In the genomic region with DNA sequence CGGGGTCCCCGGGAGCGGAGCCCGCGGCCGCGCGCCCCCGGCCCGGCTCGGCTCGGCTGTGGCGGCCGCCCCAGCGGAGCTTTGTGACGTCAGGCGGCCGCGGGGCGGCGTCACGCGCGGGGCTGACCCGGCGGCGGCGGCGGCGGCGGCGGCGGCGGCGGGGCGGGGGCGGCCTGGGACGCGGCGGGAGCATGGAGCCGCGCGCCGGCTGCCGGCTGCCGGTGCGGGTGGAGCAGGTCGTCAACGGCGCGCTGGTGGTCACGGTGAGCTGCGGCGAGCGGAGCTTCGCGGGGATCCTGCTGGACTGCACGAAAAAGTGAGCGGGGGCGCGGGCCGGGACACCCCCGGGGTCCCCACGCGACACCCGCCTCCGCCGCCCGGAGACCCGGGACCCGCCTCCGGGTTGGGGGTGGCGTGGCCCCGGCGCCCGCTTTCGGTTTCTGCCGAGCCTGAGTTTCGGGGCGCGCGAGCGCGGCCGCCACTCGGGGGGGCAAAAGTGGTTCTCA, we compare ENCODE assay signal across 8 cellular contexts. TPM values are rescaled to one million over a fixed set of nuclear protein-coding genes. Genes with fewer than 3 reads are reported as not detected.
DNase-seq lines count a peak whose midpoint lies in the region; ATAC-seq and TF ChIP-seq lines count a peak whose summit lies in the region.

Gene PWWP2B, plus strand, starts transcription at position 165 of the 506 bp plus-strand sequence. Its CDS starts 27 bp downstream, at position 192.

- H2BK5ac ChIP-seq in H9 (ENCODE audit: insufficient read length, low read length) = no peak within 1 kb of the TSS

- H3K4me2 ChIP-seq in H9 (ENCODE audit: insufficient read depth, insufficient read length, low read length) = peak within 1 kb of the TSS; percentile 76
- H3K4me2 ChIP-seq in PC-3 (ENCODE audit: low read length) = peak within 1 kb of the TSS; percentile 93

- BruUV-seq in PC-3 (replicated peaks; lab: Mats Ljungman, UMichigan) = no TSS peak

- no peak within 1 kb of the TSS for H2BK15ac ChIP-seq in H9 (ENCODE audit: low read depth, low read length)

- H3K4ac ChIP-seq in H9 (ENCODE audit: low read depth, low read length) = no peak within 1 kb of the TSS

- H3K4me3 ChIP-seq in PC-3 (ENCODE audit: low read length) (peak within 1 kb of the TSS; percentile 84), prostate gland (peak within 1 kb of the TSS; percentile 87 to 90)

- no peak within 1 kb of the TSS; a peak in 1 of 7 replicates for H3K27ac Mint-ChIP-seq in H9

- peaks cover 13 to 20% of the 10 kb centered on the region in 2 experiments for H3K4me1 Mint-ChIP-seq in H9

- H3K27ac ChIP-seq in H9 (ENCODE audit: insufficient read length, low read depth, low read length) (no peak within 1 kb of the TSS), PC-3 (ENCODE audit: low read length) (peak within 1 kb of the TSS; percentile 78), prostate gland (peak within 1 kb of the TSS; percentile 95 to 97)

- TF ChIP-seq CTCF in H9 (conservative IDR thresholded peaks at IDR 0.05) (no peak), PC-3 (conservative IDR thresholded peaks at IDR 0.05; ENCODE audit: low read depth, low read length) (no peak), prostate gland (IDR thresholded peaks at IDR 0.05) (peak in 1 of 4 experiments; percentile 5), GM13976 (IDR thresholded peaks at IDR 0.05; ENCODE audit: borderline replicate concordance, control extremely low read depth, extremely low read depth, insufficient read depth, missing control alignments) (no peak)

- no peak within 1 kb of the TSS for H4K5ac ChIP-seq in H9 (ENCODE audit: insufficient read length, low read depth, low read length)

- peak; percentile 60 for TF ChIP-seq POLR2A in prostate gland (IDR thresholded peaks at IDR 0.05)

- POLR2A ChIA-PET in PC-3 (lab: Charles Lee; ENCODE audit: unreplicated experiment) = interaction anchor here (1.0 kb wide), 1 partner anchor 175 kb away, joined by 3 read pairs; no protein-coding TSS in a partner anchor

- H3K36me3 ChIP-seq in PC-3 (ENCODE audit: low read depth, low read length) (no peaks in the 10 kb centered on the region), prostate gland (no peaks in the 10 kb centered on the region)

- peak within 1 kb of the TSS; percentile 30 for H3K18ac ChIP-seq in H9 (ENCODE audit: insufficient read length, low read depth, low read length)

- no peak within 1 kb of the TSS for H3K23ac ChIP-seq in H9 (ENCODE audit: insufficient read length, low read depth, low read length)

- H3K14ac ChIP-seq in H9 (ENCODE audit: insufficient read depth, low read length) = peak within 1 kb of the TSS; percentile 70

- H2AK5ac ChIP-seq in H9 (ENCODE audit: insufficient read length, low read length) = no peak within 1 kb of the TSS

- H4K20me1 ChIP-seq in H9 (ENCODE audit: control insufficient read depth, insufficient read depth, insufficient read length) (no peaks in the 10 kb centered on the region), PC-3 (ENCODE audit: low read length) (no peaks in the 10 kb centered on the region)

- CTCF ChIA-PET in PC-3 (lab: Charles Lee) = no interaction called here

- H4K91ac ChIP-seq in H9 (ENCODE audit: insufficient read length, low read depth, low read length) = no peak within 1 kb of the TSS

- H3K36me3 Mint-ChIP-seq in H9 (ENCODE audit: insufficient read depth in 1 of 3, low read depth in 3 of 3) = peaks cover 0 to 5% (median 5%) of the 10 kb centered on the region in 3 experiments; a peak in 3 of 7 replicates

- H3F3A ChIP-seq in PC-3 (ENCODE audit: low read length, unreplicated experiment) = no peaks in the 10 kb centered on the region

- H3K56ac ChIP-seq in H9 (ENCODE audit: insufficient read length, low read depth, low read length) = no peak within 1 kb of the TSS

- WGBS in H9 (ENCODE audit: extremely low coverage, insufficient read length, low lambda C conversion rate) = no CpG with 5 or more reads among the region's 86 CpGs
- 0% methylated on average over 40 of the region's 86 CpGs for WGBS in prostate gland

- H3K9me2 ChIP-seq in PC-3 (replicated peaks; ENCODE audit: low read length) = no peaks in the 10 kb centered on the region

- H2BK120ac ChIP-seq in H9 (ENCODE audit: low read depth, low read length, poor library complexity, severe bottlenecking) = no peak within 1 kb of the TSS

- H3K9me3 ChIP-seq in H9 (ENCODE audit: control insufficient read depth, low read depth, low read length) (no peaks in the 10 kb centered on the region), PC-3 (ENCODE audit: low read length) (no peaks in the 10 kb centered on the region), prostate gland (no peaks in the 10 kb centered on the region)

- H2BK20ac ChIP-seq in H9 (ENCODE audit: low read depth, low read length, poor library complexity, severe bottlenecking) = no peak within 1 kb of the TSS

- H3K4me1 ChIP-seq in H9 (ENCODE audit: insufficient read depth, low read length) (no peaks in the 10 kb centered on the region; the same call in 1 of the 2 replicates), PC-3 (ENCODE audit: insufficient read depth, low read length) (peaks cover 21% of the 10 kb centered on the region), prostate gland (replicated peaks) (peaks cover 32% of the 10 kb centered on the region)

- no peak within 1 kb of the TSS for H4K8ac ChIP-seq in H9 (replicated peaks; ENCODE audit: insufficient read length, low read depth, low read length)

- H3K27me3 ChIP-seq in H9 (ENCODE audit: insufficient read depth, low read length) = no peaks in the 10 kb centered on the region
- H3K27me3 ChIP-seq in PC-3 (ENCODE audit: low read length) = no peaks in the 10 kb centered on the region
- no peaks in the 10 kb centered on the region for H3K27me3 ChIP-seq in prostate gland (replicated peaks; ENCODE audit: insufficient read depth)

- H3K23me2 ChIP-seq in H9 (ENCODE audit: insufficient read length, low read depth, low read length, poor library complexity, severe bottlenecking) = peaks cover 7% of the 10 kb centered on the region

- peaks cover 5 to 7% of the 10 kb centered on the region in 2 experiments for H3K9me3 Mint-ChIP-seq in H9

- H3K27me3 Mint-ChIP-seq in H9 (ENCODE audit: low read depth) = peaks cover 14% of the 10 kb centered on the region

- intact Hi-C loops in PC-3 (cut with micrococcal nuclease) = no loop called here
- intact Hi-C loops in cardiac septum (cut with DNase I) = loop anchor here (5.0 kb wide), 2 partner anchors 120 to 235 kb away; no protein-coding TSS in a partner anchor
- intact Hi-C loops in prostate gland (cut with DNase I) = loop anchor here (2.0 to 10.0 kb wide), 2 partner anchors 56 to 248 kb away; no protein-coding TSS in a partner anchor

- H2AFZ ChIP-seq in H9 (ENCODE audit: low read length) (no peak within 1 kb of the TSS), PC-3 (ENCODE audit: low read length) (peak within 1 kb of the TSS; percentile 64)

- H2BK12ac ChIP-seq in H9 (ENCODE audit: insufficient read length, low read depth, low read length) = no peak within 1 kb of the TSS

- no peak within 1 kb of the TSS for H3T11ph ChIP-seq in H9 (ENCODE audit: low read length)

- DNase-seq in Daoy (ENCODE audit: low read depth) (peak; percentile 25), H9 (no peak), PC-3 (peak; percentile 19), cardiac septum (ENCODE audit: low spot score) (no peak), prostate gland (ENCODE audit: low spot score) (no peak), GM13976 (ENCODE audit: low spot score) (no peak), islet precursor cell (no peak)
- peak; percentile 67 for DNase-seq in activated naive CD4-positive, alpha-beta T cell treated with anti-CD3 and anti-CD28 coated beads, Interleukin-2, amount 50 U/mL, for 16 hours

- H3K79me2 ChIP-seq in H9 (ENCODE audit: insufficient read depth, low read length) (no peaks in the 10 kb centered on the region), PC-3 (ENCODE audit: low read length) (peaks cover 46% of the 10 kb centered on the region)

- peak; percentile 30 for ATAC-seq in PC-3

- H3K9ac ChIP-seq in H9 (ENCODE audit: extremely low read depth, insufficient read length, low read length) (no peak within 1 kb of the TSS), PC-3 (ENCODE audit: low read length) (peak within 1 kb of the TSS; percentile 86)

- in situ Hi-C loops in GM13976 (cut with MboI; ENCODE audit: low sequenced_read_pairs, unreplicated experiment) = no loop called here

- H3K79me1 ChIP-seq in H9 (ENCODE audit: insufficient read depth, low read depth, low read length, poor library complexity, severe bottlenecking) = no peaks in the 10 kb centered on the region

- peak within 1 kb of the TSS; percentile 72 to 82 for H3K4me3 Mint-ChIP-seq in H9

RNA-seq across cellular contexts. Expression of gene PWWP2B, which starts in this region (rescaled TPM):
- 6.7 and 9.5 TPM in 2 replicates for total RNA-seq in Daoy (2014; rRNA removed; shearing (Covaris generic))
- total RNA-seq in H9 (2021) (9.5 and 10.0 TPM in 2 replicates), PC-3 (2014; rRNA removed) (24.5 and 41.5 TPM in 2 replicates), cardiac septum (14.3 TPM), prostate gland (10 to 100 TPM; 27.5 to 36.6 TPM)

Comparison
In these comparisons a context has a peak if more than half of its experiments do, and no peak if none do; other contexts are left out.
1. DNase-seq: peak in Daoy (single experiment), PC-3 (single experiment) and activated naive CD4-positive, alpha-beta T cell treated with anti-CD3 and anti-CD28 coated beads, Interleukin-2, amount 50 U/mL, for 16 hours (single experiment); none in H9 (single experiment), cardiac septum (single experiment), prostate gland (single experiment), GM13976 (single experiment) and islet precursor cell (single experiment).